ENCODE assay signal across 25 cellular contexts in the genomic region with DNA sequence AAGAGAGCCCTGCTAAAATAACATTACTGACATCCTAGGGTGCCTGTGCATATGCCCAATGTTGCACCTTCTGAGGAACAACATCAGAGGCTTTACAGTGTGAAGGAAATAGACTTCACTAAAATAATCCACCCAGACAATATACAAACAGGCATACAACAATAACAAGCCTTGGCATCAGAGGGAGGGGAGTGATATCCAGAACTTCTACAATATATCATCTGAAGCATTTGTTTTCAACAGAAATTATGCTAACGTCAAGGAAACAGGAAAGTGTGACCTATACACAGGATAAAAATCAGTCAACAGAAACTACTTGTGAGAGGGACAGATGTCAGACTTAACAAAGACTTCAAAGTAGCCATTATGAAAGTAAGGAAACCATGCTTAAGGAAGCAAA.
"Had no signal": no experiment of that assay in that cellular context is flagged by ENCODE, and none has a peak within 500 bp of the region (broad histone marks: within the 10 kb centered on the region; RNA-seq: fewer than 3 reads in every experiment).

No MANE protein-coding gene starts in this region.

- H3K4me1 ChIP-seq: pancreas, prostate gland, right lobe of liver, sigmoid colon, stomach, thyroid gland, tibial nerve, vagina had no signal

- FAIRE-seq: pancreas, small intestine, urothelium cell line had no signal

- DNase-seq: nephron progenitor cell; nucleus accumbens; pancreas; right cardiac atrium; right lobe of liver; sigmoid colon; small intestine; stimulated activated CD4-positive, alpha-beta T cell treated with anti-CD3 and anti-CD28 coated beads, Interleukin-15, amount 100 ng/mL, for 24 hours; stimulated activated CD4-positive, alpha-beta T cell treated with anti-CD3 and anti-CD28 coated beads, Interleukin-2, amount 100 ng/mL, for 24 hours; stimulated activated CD4-positive, alpha-beta T cell treated with anti-CD3 and anti-CD28 coated beads, Interleukin-2, amount 100 ng/mL, for 48 hours; stimulated activated CD4-positive, alpha-beta T cell treated with anti-CD3 and anti-CD28 coated beads, Interleukin-4, amount 100 ng/mL, for 24 hours; stimulated activated naive B cell treated with anti-CD40 and anti-IgM and Interleukin-4, amounts not matched to agents 10 μg/mL and 1 μg/mL and 100 μg/mL, for 72 hours; stimulated activated naive CD4-positive, alpha-beta T cell treated with Interleukin-2 at 50 U/mL for 16 hours; stomach; thyroid gland; trophoblast cell; upper lobe of left lung had no signal

- H3K9me3 ChIP-seq: neutrophil, pancreas, prostate gland, right lobe of liver, thoracic aorta, thyroid gland, upper lobe of left lung, vagina had no signal

- H3K27ac ChIP-seq: neutrophil, pancreas, prostate gland, right lobe of liver, sigmoid colon, stomach, thoracic aorta, thyroid gland, tibial nerve, upper lobe of left lung, vagina had no signal

- H3K4me3 ChIP-seq: pancreas, prostate gland, right lobe of liver, sigmoid colon, stomach, thoracic aorta, thyroid gland, tibial nerve, upper lobe of left lung, vagina had no signal

- ATAC-seq: natural killer cell treated with Interleukin-12 subunit alpha and Interleukin-12 subunit beta and Interleukin-15 and Interleukin-18, amount 100 ng/mL, for 72 hours; pancreas; right cardiac atrium; right lobe of liver; stimulated activated effector memory CD8-positive, alpha-beta T cell treated with anti-CD3 and anti-CD28 coated beads, Interleukin-12 subunit alpha, Interleukin-12 subunit beta, amount 100 ng/mL, for 72 hours; stimulated activated naive B cell treated with anti-CD40 and anti-IgM and Interleukin-4, amounts not matched to agents 10 μg/mL and 1 μg/mL and 100 μg/mL, for 72 hours had no signal

- H3K27me3 ChIP-seq: pancreas, right lobe of liver, stomach, thyroid gland, tibial nerve, upper lobe of left lung, vagina had no signal

- H3K36me3 ChIP-seq: neutrophil, pancreas, prostate gland, right lobe of liver, sigmoid colon, stomach, thoracic aorta, thyroid gland, tibial nerve, upper lobe of left lung, vagina had no signal
